In the genomic region with DNA sequence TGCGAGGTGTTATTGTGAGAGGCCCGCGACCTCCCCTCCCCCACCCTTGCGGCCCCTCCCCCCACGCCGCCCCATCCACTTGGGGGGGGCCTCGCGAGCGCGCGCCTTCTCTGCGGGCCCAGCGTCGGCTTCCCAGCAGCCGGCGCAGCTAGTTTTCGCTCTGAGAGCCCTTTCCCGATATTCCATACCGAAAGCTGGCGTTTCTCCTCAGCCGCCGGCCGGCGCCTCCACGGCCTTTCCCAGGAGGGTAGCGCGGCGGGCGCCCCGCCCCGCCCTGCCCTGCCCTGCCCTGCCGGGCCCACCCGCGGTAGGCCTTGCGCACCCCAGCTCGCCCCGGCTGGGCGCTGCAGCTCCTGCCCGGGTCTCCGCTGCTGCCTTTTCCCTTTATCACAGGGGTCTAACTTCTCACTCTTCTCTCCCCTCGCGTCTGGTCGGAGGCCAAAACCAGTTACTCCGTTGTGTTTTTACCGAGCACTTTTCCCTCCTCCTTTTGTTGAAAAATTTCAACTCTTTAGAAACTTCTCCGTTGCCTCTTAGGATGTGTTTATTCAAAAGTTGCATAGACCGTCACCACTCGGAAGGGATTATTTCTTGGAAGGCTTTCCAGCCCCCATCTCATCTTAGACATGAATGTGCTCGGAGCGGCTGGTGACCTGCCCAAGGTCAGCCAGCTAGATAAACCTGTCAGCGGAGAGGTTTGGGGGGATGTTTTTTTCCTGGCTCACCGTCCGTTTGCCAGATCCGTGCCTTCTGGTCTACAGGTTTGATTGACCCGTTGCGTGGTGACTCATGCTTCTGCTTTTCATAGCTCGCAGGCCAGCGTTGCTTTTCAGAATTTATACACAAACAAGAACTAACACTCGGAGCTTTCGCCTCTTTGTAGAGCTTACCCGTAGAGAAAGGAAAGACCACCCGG, we compare ENCODE assay signal across 8 cellular contexts. TPM values are rescaled to one million over a fixed set of nuclear protein-coding genes. Genes with fewer than 3 reads are reported as not detected.
DNase-seq lines count a peak whose midpoint lies in the region; ATAC-seq and TF ChIP-seq lines count a peak whose summit lies in the region.

No MANE protein-coding gene starts in this region.

- H3K27ac Mint-ChIP-seq in endodermal cell: peak overlapping the region; percentile 91
- peak overlapping the region; percentile 94 for H3K27ac Mint-ChIP-seq in stimulated activated naive CD8-positive, alpha-beta T cell treated with anti-CD3 and anti-CD28 coated beads, Interleukin-15, Interleukin-2, amounts not matched to agents 100 ng/mL and 50 ng/mL, for 24 hours

- peak overlapping the region; percentile 88 for H3K4me3 ChIP-seq in NB4 (ENCODE audit: low read depth, low read length)
- H3K4me3 ChIP-seq in endodermal cell (ENCODE audit: low read length): peak overlapping the region; percentile 96

- ATAC-seq in HG02763 (IDR thresholded peaks at IDR 0.05; ENCODE audit: unreplicated experiment): peak; percentile 41

- H3K9me3 Mint-ChIP-seq in endodermal cell: no peaks in the 10 kb centered on the region
- H3K9me3 Mint-ChIP-seq in stimulated activated naive CD8-positive, alpha-beta T cell treated with anti-CD3 and anti-CD28 coated beads, Interleukin-15, Interleukin-2, amounts not matched to agents 100 ng/mL and 50 ng/mL, for 24 hours: no peaks in the 10 kb centered on the region

- H3K4me1 Mint-ChIP-seq in endodermal cell: peaks cover 27% of the 10 kb centered on the region
- H3K4me1 Mint-ChIP-seq in stimulated activated naive CD8-positive, alpha-beta T cell treated with anti-CD3 and anti-CD28 coated beads, Interleukin-15, Interleukin-2, amounts not matched to agents 100 ng/mL and 50 ng/mL, for 24 hours (ENCODE audit: low read depth): peaks cover 48% of the 10 kb centered on the region

- DNase-seq in A172 (ENCODE audit: low spot score): peak; percentile 50
- peak; percentile 72 for DNase-seq in GM13977 (ENCODE audit: low spot score)
- peak; percentile 93 for DNase-seq in NB4 (ENCODE audit: low read depth)
- DNase-seq in activated CD4-positive, alpha-beta T cell treated with anti-CD3 and anti-CD28 coated beads, Interleukin-2, amount 50 U/mL, for 48 hours: peak; percentile 15 to 41
- DNase-seq in endodermal cell: peak; percentile 78
- DNase-seq in medulla oblongata (ENCODE audit: extremely low spot score): peak; percentile 50

- H3K27me3 Mint-ChIP-seq in endodermal cell (ENCODE audit: insufficient read depth): peaks cover 10% of the 10 kb centered on the region
- H3K27me3 Mint-ChIP-seq in stimulated activated naive CD8-positive, alpha-beta T cell treated with anti-CD3 and anti-CD28 coated beads, Interleukin-15, Interleukin-2, amounts not matched to agents 100 ng/mL and 50 ng/mL, for 24 hours: peaks cover 5% of the 10 kb centered on the region

- peak overlapping the region; percentile 71 for H3K9ac ChIP-seq in endodermal cell (ENCODE audit: extremely low read depth, low read length, poor library complexity, severe bottlenecking)

- H3K36me3 Mint-ChIP-seq in endodermal cell (ENCODE audit: low read depth): peaks cover 37% of the 10 kb centered on the region
- peaks cover 33% of the 10 kb centered on the region for H3K36me3 Mint-ChIP-seq in stimulated activated naive CD8-positive, alpha-beta T cell treated with anti-CD3 and anti-CD28 coated beads, Interleukin-15, Interleukin-2, amounts not matched to agents 100 ng/mL and 50 ng/mL, for 24 hours (ENCODE audit: low read depth)

- no peak for TF ChIP-seq POLR2A in NB4 (IDR thresholded peaks at IDR 0.05; ENCODE audit: extremely low read depth, insufficient read length)

- WGBS in endodermal cell (ENCODE audit: insufficient coverage in 1 of 2, insufficient read length in 1 of 2), 2 experiments: 1% methylated on average over 18 to 56 of the region's 62 CpGs

- no peaks in the 10 kb centered on the region for H3K27me3 ChIP-seq in endodermal cell (ENCODE audit: control insufficient read depth, insufficient read depth, low read length, poor library complexity, severe bottlenecking)

- TF ChIP-seq CTCF in GM13977 (IDR thresholded peaks at IDR 0.05; ENCODE audit: extremely low read depth, insufficient read depth, missing control alignments): no peak
- no peak for TF ChIP-seq CTCF in NB4 (IDR thresholded peaks at IDR 0.05; ENCODE audit: low read depth, low read length)
- no peak for TF ChIP-seq CTCF in endodermal cell (conservative IDR thresholded peaks at IDR 0.05)

- peaks cover 28% of the 10 kb centered on the region for H3K36me3 ChIP-seq in endodermal cell (ENCODE audit: control insufficient read depth, insufficient read depth, low read length)

- in situ Hi-C loops in GM13977 (cut with MboI; ENCODE audit: low pct_unique_long_range_greater_than_20kb, low sequenced_read_pairs, unreplicated experiment): no loop called here

- no peaks in the 10 kb centered on the region for H3K9me3 ChIP-seq in endodermal cell (ENCODE audit: control insufficient read depth, low read length)

- H3K4me1 ChIP-seq in endodermal cell (ENCODE audit: control insufficient read depth, insufficient read depth, low read length): no peaks in the 10 kb centered on the region

- H3K4me3 Mint-ChIP-seq in endodermal cell: peak overlapping the region; percentile 88
- peak overlapping the region; percentile 96 for H3K4me3 Mint-ChIP-seq in stimulated activated naive CD8-positive, alpha-beta T cell treated with anti-CD3 and anti-CD28 coated beads, Interleukin-15, Interleukin-2, amounts not matched to agents 100 ng/mL and 50 ng/mL, for 24 hours

- peak overlapping the region; percentile 81 for H3K27ac ChIP-seq in endodermal cell (ENCODE audit: low read depth, low read length)

RNA-seq across cellular contexts. Expression of a gene that starts 0.6 kb away (rescaled TPM):
- total RNA-seq in A172 (2014; rRNA removed; shearing (Covaris generic)): 84.3 and 91.6 TPM in 2 replicates
- total RNA-seq in endodermal cell: 100 to 1,000 TPM; 114 to 115 TPM
- polyA plus RNA-seq in endodermal cell (2013, experiment 1 of 2): 70.0 TPM
- polyA plus RNA-seq in endodermal cell (2013, experiment 2 of 2): 63.5 TPM

RNA-seq across cellular contexts. Expression of a gene that starts 33.8 kb away (rescaled TPM):
- total RNA-seq in A172 (2014; rRNA removed; shearing (Covaris generic)): 3.1 and 3.6 TPM in 2 replicates
- 10 to 100 TPM; 39.3 to 43.0 TPM for total RNA-seq in endodermal cell
- 23.7 TPM for polyA plus RNA-seq in endodermal cell (2013, experiment 1 of 2)
- 21.9 TPM for polyA plus RNA-seq in endodermal cell (2013, experiment 2 of 2)

RNA-seq across cellular contexts. Expression of a gene that starts 46.5 kb away (rescaled TPM):
- total RNA-seq in A172 (2014; rRNA removed; shearing (Covaris generic)): 4.1 and 6.9 TPM in 2 replicates
- 10 to 100 TPM; 37.2 to 43.5 TPM for total RNA-seq in endodermal cell
- polyA plus RNA-seq in endodermal cell (2013, experiment 1 of 2): 19.5 TPM
- polyA plus RNA-seq in endodermal cell (2013, experiment 2 of 2): 19.3 TPM

RNA-seq across cellular contexts. Expression of a gene that starts 54.4 kb away (rescaled TPM):
- total RNA-seq in A172 (2014; rRNA removed; shearing (Covaris generic)): 48.3 and 102 TPM in 2 replicates
- total RNA-seq in endodermal cell: 100 to 1,000 TPM; 228 to 412 TPM
- polyA plus RNA-seq in endodermal cell (2013, experiment 1 of 2): 375 TPM
- 542 TPM for polyA plus RNA-seq in endodermal cell (2013, experiment 2 of 2)

Comparison
In these comparisons a context has a peak if more than half of its experiments do, and no peak if none do; other contexts are left out.
1. Peak in every context shown above with its lines: DNase-seq, ATAC-seq, H3K4me3 ChIP-seq and H3K27ac ChIP-seq.
2. DNase-seq: peak in every context shown above with its lines; median percentile 93 in NB4; 78 in endodermal cell; 72 in GM13977; 50 in A172; 50 in medulla oblongata; 28 in activated CD4-positive, alpha-beta T cell treated with anti-CD3 and anti-CD28 coated beads, Interleukin-2, amount 50 U/mL, for 48 hours.